In genomic region chr13:65330691-65331090, GRCh38 we compare ENCODE assay signal across 19 cellular contexts.
A peak's percentile ranks its signal among the peaks of the same experiment; 100 is the strongest.
DNase-seq lines count a peak whose midpoint lies in the region; ATAC-seq, FAIRE-seq and TF ChIP-seq lines count a peak whose summit lies in the region.
"Had no signal": no experiment of that assay in that cellular context is flagged by ENCODE, and none has a peak within 500 bp of the region (broad histone marks: within the 10 kb centered on the region; RNA-seq: fewer than 3 reads in every experiment).

No MANE protein-coding gene starts in this region.

- TF ChIP-seq POLR2A in H1 (IDR thresholded peaks at IDR 0.05; ENCODE audit: control extremely low read depth in 1 of 2, low read depth in 2 of 2, low read length in 2 of 2) (no peak), testis (IDR thresholded peaks at IDR 0.05) (no peak)

- H2BK5ac ChIP-seq in H1 (ENCODE audit: low read depth, low read length) (no peak overlapping the region), neuronal stem cell (ENCODE audit: low read length) (peak overlapping the region; percentile 22)

- H3K4me1 ChIP-seq in H1 (replicated peaks in 1 of 4; ENCODE audit: control insufficient read depth in 3 of 4, insufficient read depth in 4 of 4, low read length in 3 of 4): no peaks in the 10 kb centered on the region
- no peaks in the 10 kb centered on the region for H3K4me1 ChIP-seq in neuronal stem cell (ENCODE audit: control insufficient read depth in 2 of 2, insufficient read depth in 1 of 2, low read depth in 1 of 2, low read length in 2 of 2)
- H3K4me1 ChIP-seq in testis: no peaks in the 10 kb centered on the region
- H3K4me1 ChIP-seq: A549, BLaER1 had no signal

- no peak overlapping the region for H3K56ac ChIP-seq in H1 (replicated peaks; ENCODE audit: insufficient read length, low read depth, low read length)

- no peaks in the 10 kb centered on the region for H3K23me2 ChIP-seq in H1 (ENCODE audit: low read depth, low read length)

- TF ChIP-seq RAD21 in H1 (IDR thresholded peaks at IDR 0.05 in 1 of 2, conservative IDR thresholded peaks at IDR 0.05 in 1 of 2; ENCODE audit: low read depth in 2 of 2, low read length in 2 of 2): no peak

- H3K27me3 Mint-ChIP-seq in activated naive CD4-positive, alpha-beta T cell treated with anti-CD3 and anti-CD28 coated beads, Interleukin-2, amount 10 ng/mL, durations not matched to agents 7 days and 5 days: no peaks in the 10 kb centered on the region
- no peaks in the 10 kb centered on the region for H3K27me3 Mint-ChIP-seq in glutamatergic neuron (ENCODE audit: unreplicated experiment)
- H3K27me3 Mint-ChIP-seq: CD4-positive, alpha-beta memory T cell had no signal

- CTCF ChIA-PET in activated naive CD4-positive, alpha-beta T cell treated with anti-CD3 and anti-CD28 coated beads, Interleukin-2, amount 10 ng/mL, durations not matched to agents 7 days and 5 days (lab: Charles Lee): no interaction called here
- CTCF ChIA-PET in H1 (lab: Charles Lee; ENCODE audit: partially characterized antibody): no interaction called here

- H2AK5ac ChIP-seq in H1 (ENCODE audit: low read depth, low read length) (no peak overlapping the region), neuronal stem cell (ENCODE audit: low read depth, low read length) (no peak overlapping the region)

- intact Hi-C loops in testis (cut with DNase I; ENCODE audit: low total_unique reads): no loop called here
- intact Hi-C loops in sciatic nerve (cut with DNase I): no loop called here

- H2BK15ac ChIP-seq in H1 (ENCODE audit: low read length): no peak overlapping the region
- H2BK15ac ChIP-seq in neuronal stem cell (ENCODE audit: low read length): no peak overlapping the region

- no peak overlapping the region for H3K4me3 ChIP-seq in H1 (ENCODE audit: extremely low read depth in 1 of 4, insufficient read depth in 2 of 4, low read depth in 3 of 4, low read length in 4 of 4)
- no peak overlapping the region for H3K4me3 ChIP-seq in neuronal stem cell (ENCODE audit: low read length in 2 of 2)
- peak overlapping the region; percentile 35 to 44 for H3K4me3 ChIP-seq in testis
- H3K4me3 ChIP-seq: A549, BLaER1 had no signal

- FAIRE-seq in H1 (lab: Jason Lieb, UNC): no peak
- FAIRE-seq: A549 had no signal

- H3K79me2 ChIP-seq in H1 (ENCODE audit: control insufficient read depth in 1 of 2, insufficient read depth in 2 of 2, low read length in 2 of 2): no peaks in the 10 kb centered on the region

- H3K27me3 ChIP-seq in H1 (replicated peaks in 1 of 4; ENCODE audit: control insufficient read depth in 3 of 4, extremely low read depth in 1 of 4, insufficient read depth in 3 of 4, low read length in 3 of 4): no peaks in the 10 kb centered on the region
- no peaks in the 10 kb centered on the region for H3K27me3 ChIP-seq in neuronal stem cell (ENCODE audit: control insufficient read depth in 3 of 3, insufficient read depth in 3 of 3, low read depth in 1 of 3, low read length in 3 of 3)
- no peaks in the 10 kb centered on the region for H3K27me3 ChIP-seq in testis
- H3K27me3 ChIP-seq: BLaER1 had no signal

- POLR2A ChIA-PET in H1 (lab: Charles Lee; ENCODE audit: partially characterized antibody): no interaction called here

- DNase-seq in activated naive CD4-positive, alpha-beta T cell treated with anti-CD3 and anti-CD28 coated beads, Interleukin-2, amount 10 ng/mL, durations not matched to agents 7 days and 5 days: no peak
- no peak for DNase-seq in activated naive CD4-positive, alpha-beta T cell treated with Interleukin-2 at 50 U/mL for 16 hours
- DNase-seq in H1 (ENCODE audit: low read depth in 1 of 2, low spot score in 2 of 2) (no peak), neuronal stem cell (ENCODE audit: low spot score) (no peak), testis (peak; percentile 65), HCEC 1CT (no peak), sciatic nerve (ENCODE audit: low spot score) (no peak), glutamatergic neuron (no peak)
- DNase-seq: Calu3; CD4-positive, alpha-beta memory T cell; DMS79 treated with DMSO at 0.1 percent for 48 hours; GF-D8; GOT3; H9 had no signal

- H3K23ac ChIP-seq in H1 (ENCODE audit: insufficient read length) (no peak overlapping the region), neuronal stem cell (ENCODE audit: low read depth, low read length, poor library complexity) (no peak overlapping the region)

- no peak overlapping the region for H2BK120ac ChIP-seq in H1 (replicated peaks; ENCODE audit: low read depth, low read length)
- H2BK120ac ChIP-seq in neuronal stem cell (ENCODE audit: low read depth, low read length): no peak overlapping the region

- H3K9ac ChIP-seq in H1 (replicated peaks in 1 of 4; ENCODE audit: extremely low read depth in 1 of 4, low read depth in 3 of 4, low read length in 3 of 4) (no peak overlapping the region), neuronal stem cell (ENCODE audit: low read depth, low read length, poor library complexity) (no peak overlapping the region)
- H3K9ac ChIP-seq: BLaER1 had no signal

- no peaks in the 10 kb centered on the region for H3K9me3 Mint-ChIP-seq in activated naive CD4-positive, alpha-beta T cell treated with anti-CD3 and anti-CD28 coated beads, Interleukin-2, amount 10 ng/mL, durations not matched to agents 7 days and 5 days
- H3K9me3 Mint-ChIP-seq in glutamatergic neuron (ENCODE audit: unreplicated experiment): no peaks in the 10 kb centered on the region
- H3K9me3 Mint-ChIP-seq: H9 had no signal

- H2AFZ ChIP-seq in H1 (ENCODE audit: low read length) (peak overlapping the region; percentile 67; the same call in 1 of the 2 replicates), neuronal stem cell (ENCODE audit: low read length) (peak overlapping the region; percentile 17)

- no peaks in the 10 kb centered on the region for H3K4me1 Mint-ChIP-seq in activated naive CD4-positive, alpha-beta T cell treated with anti-CD3 and anti-CD28 coated beads, Interleukin-2, amount 10 ng/mL, durations not matched to agents 7 days and 5 days
- no peaks in the 10 kb centered on the region for H3K4me1 Mint-ChIP-seq in glutamatergic neuron (ENCODE audit: low read depth, unreplicated experiment)
- H3K4me1 Mint-ChIP-seq: CD14-positive monocyte; CD4-positive, alpha-beta memory T cell; H9 had no signal

- H3K4ac ChIP-seq in H1 (replicated peaks; ENCODE audit: insufficient read length, low read depth, low read length) (no peak overlapping the region), neuronal stem cell (ENCODE audit: low read length) (no peak overlapping the region)

- H3K4me2 ChIP-seq in H1 (ENCODE audit: insufficient read depth in 1 of 2, low read depth in 2 of 2, low read length in 2 of 2) (no peak overlapping the region), neuronal stem cell (ENCODE audit: insufficient read depth, low read length, poor library complexity, severe bottlenecking) (no peak overlapping the region)
- H3K4me2 ChIP-seq: A549, BLaER1 had no signal

- ATAC-seq in sciatic nerve: no peak
- ATAC-seq: A549 had no signal

- H4K8ac ChIP-seq in H1 (ENCODE audit: extremely low read depth, insufficient read depth, low read length) (no peak overlapping the region), neuronal stem cell (ENCODE audit: low read depth, low read length) (no peak overlapping the region)

- H3K9me3 ChIP-seq in H1 (ENCODE audit: insufficient read depth in 2 of 2, low read depth in 1 of 2, low read length in 1 of 2): no peaks in the 10 kb centered on the region
- no peaks in the 10 kb centered on the region for H3K9me3 ChIP-seq in neuronal stem cell (replicated peaks in 1 of 2; ENCODE audit: control insufficient read depth in 2 of 2, insufficient read depth in 1 of 2, low read depth in 1 of 2, low read length in 2 of 2)
- H3K9me3 ChIP-seq in testis: no peaks in the 10 kb centered on the region
- H3K9me3 ChIP-seq: A549, BLaER1 had no signal

- 94% methylated on average over 14 of the region's 14 CpGs; no CpG with 5 or more reads in 1 of the 2 experiments for WGBS in H1 (ENCODE audit: extremely low coverage in 1 of 2, insufficient coverage in 1 of 2, insufficient read length in 1 of 2, insufficient replicate concordance in 2 of 2, low coverage in 1 of 2, low lambda C conversion rate in 2 of 2, missing lambda C conversion rate in 1 of 2), 2 experiments
- no CpG with 5 or more reads among the region's 14 CpGs for WGBS in neuronal stem cell (ENCODE audit: extremely low coverage in 2 of 2, insufficient read length in 2 of 2, insufficient replicate concordance in 1 of 2), 2 donors
- WGBS in testis, 2 donors: 50 to 78% methylated on average over 7 to 14 of the region's 14 CpGs

- no peak overlapping the region for H3K4me3 Mint-ChIP-seq in activated naive CD4-positive, alpha-beta T cell treated with anti-CD3 and anti-CD28 coated beads, Interleukin-2, amount 10 ng/mL, durations not matched to agents 7 days and 5 days
- no peak overlapping the region for H3K4me3 Mint-ChIP-seq in glutamatergic neuron (ENCODE audit: unreplicated experiment)
- H3K4me3 Mint-ChIP-seq: CD14-positive monocyte; CD4-positive, alpha-beta memory T cell; H9 had no signal

- no peak for TF ChIP-seq EP300 in H1 (IDR thresholded peaks at IDR 0.05; ENCODE audit: borderline replicate concordance in 1 of 2, low read depth in 2 of 2, low read length in 2 of 2)

- H4K5ac ChIP-seq in H1 (ENCODE audit: insufficient read length, low read depth, low read length): no peak overlapping the region

- H3K79me1 ChIP-seq in H1 (ENCODE audit: low read depth, low read length): no peaks in the 10 kb centered on the region
- no peaks in the 10 kb centered on the region for H3K79me1 ChIP-seq in neuronal stem cell (ENCODE audit: low read depth, low read length)

- H3K36me3 ChIP-seq in H1 (ENCODE audit: control insufficient read depth in 2 of 4, insufficient read depth in 4 of 4, low read length in 3 of 4): no peaks in the 10 kb centered on the region
- no peaks in the 10 kb centered on the region for H3K36me3 ChIP-seq in neuronal stem cell (replicated peaks in 1 of 2; ENCODE audit: control insufficient read depth in 2 of 2, insufficient read depth in 2 of 2, low read length in 2 of 2)
- H3K36me3 ChIP-seq in testis (ENCODE audit: low read depth, missing control alignments): no peaks in the 10 kb centered on the region
- H3K36me3 ChIP-seq: BLaER1 had no signal

- H3K14ac ChIP-seq in H1 (ENCODE audit: insufficient read length) (no peak overlapping the region), neuronal stem cell (ENCODE audit: low read length) (no peak overlapping the region)

- H3K18ac ChIP-seq in H1 (ENCODE audit: extremely low read depth, low read length) (no peak overlapping the region), neuronal stem cell (ENCODE audit: low read length) (no peak overlapping the region)

- H3K27ac ChIP-seq in H1 (ENCODE audit: low read depth, low read length): no peak overlapping the region
- no peak overlapping the region for H3K27ac ChIP-seq in neuronal stem cell (replicated peaks; ENCODE audit: low read length)
- H3K27ac ChIP-seq in testis: no peak overlapping the region
- H3K27ac ChIP-seq: 22Rv1, A549, BLaER1, HL-60 had no signal

- no peak for TF ChIP-seq CTCF in H1 (IDR thresholded peaks at IDR 0.05; ENCODE audit: control extremely low read depth in 1 of 3, insufficient read depth in 1 of 3, low read depth in 1 of 3, low read length in 3 of 3)
- TF ChIP-seq CTCF in testis (IDR thresholded peaks at IDR 0.05): no peak
- TF ChIP-seq CTCF in glutamatergic neuron (IDR thresholded peaks at IDR 0.05; ENCODE audit: partially characterized antibody, unreplicated experiment): no peak

- no peaks in the 10 kb centered on the region for H4K20me1 ChIP-seq in H1 (replicated peaks in 1 of 2; ENCODE audit: control insufficient read depth in 1 of 2, insufficient read depth in 2 of 2, low read length in 2 of 2)
- H4K20me1 ChIP-seq: BLaER1 had no signal

- H3K36me3 Mint-ChIP-seq in activated naive CD4-positive, alpha-beta T cell treated with anti-CD3 and anti-CD28 coated beads, Interleukin-2, amount 10 ng/mL, durations not matched to agents 7 days and 5 days: no peaks in the 10 kb centered on the region
- H3K36me3 Mint-ChIP-seq in glutamatergic neuron (ENCODE audit: unreplicated experiment): no peaks in the 10 kb centered on the region
- H3K36me3 Mint-ChIP-seq: CD14-positive monocyte; CD4-positive, alpha-beta memory T cell had no signal

- H3K27ac Mint-ChIP-seq in activated naive CD4-positive, alpha-beta T cell treated with anti-CD3 and anti-CD28 coated beads, Interleukin-2, amount 10 ng/mL, durations not matched to agents 7 days and 5 days: peak overlapping the region; percentile 34
- no peak overlapping the region for H3K27ac Mint-ChIP-seq in glutamatergic neuron (ENCODE audit: unreplicated experiment)
- H3K27ac Mint-ChIP-seq: CD14-positive monocyte, H9 had no signal

- H4K91ac ChIP-seq in H1 (replicated peaks; ENCODE audit: insufficient read length, low read length) (no peak overlapping the region), neuronal stem cell (ENCODE audit: low read depth, low read length, poor library complexity) (no peak overlapping the region)

- no peak overlapping the region for H2BK12ac ChIP-seq in H1 (ENCODE audit: low read depth, low read length)
- H2BK12ac ChIP-seq in neuronal stem cell (ENCODE audit: low read length): no peak overlapping the region

- no peak overlapping the region for H2BK20ac ChIP-seq in H1 (ENCODE audit: low read length)

Comparison
In these comparisons a context has a peak if more than half of its experiments do, and no peak if none do; other contexts are left out.
1. H3K4me3 ChIP-seq: peak in testis (2 of 2); none in H1 (0 of 4) and neuronal stem cell (0 of 2).